Comparison of ENCODE assay signal across 1 cellular context in the genomic region with DNA sequence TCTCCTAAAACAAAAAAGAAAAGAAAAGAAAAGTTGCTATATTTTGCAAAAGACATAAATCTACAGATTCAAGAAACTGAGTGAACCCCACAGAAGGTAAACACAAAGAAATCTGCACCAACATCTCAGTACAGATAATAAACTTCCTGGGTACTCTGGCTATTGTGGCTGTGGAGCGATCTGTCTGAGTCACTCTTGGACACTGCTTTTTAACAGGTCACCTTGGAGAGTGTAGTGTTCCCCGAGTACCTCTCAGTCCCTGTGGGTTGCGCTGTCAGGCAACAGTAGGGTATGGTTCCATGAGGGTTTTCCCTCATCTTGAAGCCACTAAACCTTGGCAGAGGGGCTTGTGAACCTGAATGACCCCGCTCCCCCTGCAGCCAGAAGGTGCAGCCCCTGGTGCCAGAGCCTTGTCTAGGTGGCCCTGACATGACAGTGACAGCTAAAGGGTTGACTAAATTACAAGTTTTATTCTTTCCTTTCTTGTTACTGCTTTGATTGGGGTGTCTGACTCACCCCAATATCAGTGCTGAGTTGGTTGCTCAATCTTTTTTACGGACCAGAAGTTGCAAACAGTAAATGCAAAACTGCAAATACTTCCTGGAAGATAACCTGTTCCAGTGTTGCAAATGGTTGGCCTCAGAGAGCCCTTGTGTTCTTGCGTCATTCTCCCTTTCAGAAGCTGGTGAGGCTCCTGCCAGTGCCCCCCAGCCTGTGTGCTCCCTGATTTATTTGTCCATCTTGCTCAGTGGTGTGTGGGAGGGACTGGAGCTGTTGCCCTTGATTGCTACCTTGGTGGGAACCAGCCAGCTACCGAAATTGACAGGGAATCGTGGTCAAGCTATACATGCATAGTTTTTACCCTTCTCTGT.
TF ChIP-seq lines count a peak whose summit lies in the region.

No MANE protein-coding gene starts in this region.

TF ChIP-seq in HepG2, 621 proteins besides CTCF, POLR2A, EP300 and RAD21 (continued from another document and continues in another):
- TF ChIP-seq ZNF710 (CRISPR knock-in tag; IDR thresholded peaks at IDR 0.05; ENCODE audit: borderline replicate concordance): no peak
- TF ChIP-seq MZF1 (CRISPR knock-in tag; IDR thresholded peaks at IDR 0.05; ENCODE audit: borderline replicate concordance): no peak
- TF ChIP-seq ZBTB7A (CRISPR knock-in tag; IDR thresholded peaks at IDR 0.05): no peak
- no peak for TF ChIP-seq ZNF775 (CRISPR knock-in tag; IDR thresholded peaks at IDR 0.05; ENCODE audit: borderline replicate concordance)
- TF ChIP-seq AKAP8 (CRISPR knock-in tag; IDR thresholded peaks at IDR 0.05): no peak
- TF ChIP-seq MIER3 (CRISPR knock-in tag; IDR thresholded peaks at IDR 0.05; ENCODE audit: borderline replicate concordance): no peak
- TF ChIP-seq KDM5A (IDR thresholded peaks at IDR 0.05; ENCODE audit: borderline replicate concordance, low read length): no peak
- TF ChIP-seq, protein P1, sequence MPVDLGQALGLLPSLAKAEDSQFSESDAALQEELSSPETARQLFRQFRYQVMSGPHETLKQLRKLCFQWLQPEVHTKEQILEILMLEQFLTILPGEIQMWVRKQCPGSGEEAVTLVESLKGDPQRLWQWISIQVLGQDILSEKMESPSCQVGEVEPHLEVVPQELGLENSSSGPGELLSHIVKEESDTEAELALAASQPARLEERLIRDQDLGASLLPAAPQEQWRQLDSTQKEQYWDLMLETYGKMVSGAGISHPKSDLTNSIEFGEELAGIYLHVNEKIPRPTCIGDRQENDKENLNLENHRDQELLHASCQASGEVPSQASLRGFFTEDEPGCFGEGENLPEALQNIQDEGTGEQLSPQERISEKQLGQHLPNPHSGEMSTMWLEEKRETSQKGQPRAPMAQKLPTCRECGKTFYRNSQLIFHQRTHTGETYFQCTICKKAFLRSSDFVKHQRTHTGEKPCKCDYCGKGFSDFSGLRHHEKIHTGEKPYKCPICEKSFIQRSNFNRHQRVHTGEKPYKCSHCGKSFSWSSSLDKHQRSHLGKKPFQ (CRISPR knock-in tag; IDR thresholded peaks at IDR 0.05; ENCODE audit: insufficient replicate concordance): no peak
- TF ChIP-seq TBL1XR1 (IDR thresholded peaks at IDR 0.05; ENCODE audit: borderline replicate concordance, low read length, partially characterized antibody): no peak
- peak; percentile 46; the same call in 1 of the 2 replicates for TF ChIP-seq MYPOP (CRISPR knock-in tag; IDR thresholded peaks at IDR 0.05)
- peak; percentile 59; the same call in 1 of the 2 replicates for TF ChIP-seq FOXJ3 (CRISPR knock-in tag; IDR thresholded peaks at IDR 0.05; ENCODE audit: borderline replicate concordance)
- TF ChIP-seq TBX2 (CRISPR knock-in tag; IDR thresholded peaks at IDR 0.05; ENCODE audit: borderline replicate concordance): peak; percentile 58
- peak; percentile 39; the same call in 1 of the 2 replicates for TF ChIP-seq KDM2A (CRISPR knock-in tag; IDR thresholded peaks at IDR 0.05; ENCODE audit: borderline replicate concordance, low read depth)
- peak; percentile 46; the same call in 1 of the 2 replicates for TF ChIP-seq SAP130 (CRISPR knock-in tag; IDR thresholded peaks at IDR 0.05; ENCODE audit: low read depth)
- TF ChIP-seq HMG20A (CRISPR knock-in tag; IDR thresholded peaks at IDR 0.05; ENCODE audit: borderline replicate concordance): 0 out of 2 replicates have a peak, but pooled peaks have one; percentile 46
- no peak for TF ChIP-seq BRD4 (CRISPR knock-in tag; IDR thresholded peaks at IDR 0.05)
- no peak for TF ChIP-seq NRL (CRISPR knock-in tag; IDR thresholded peaks at IDR 0.05; ENCODE audit: borderline replicate concordance)
- TF ChIP-seq ZNF44 (CRISPR knock-in tag; IDR thresholded peaks at IDR 0.05): no peak
- no peak for TF ChIP-seq SOX13 (IDR thresholded peaks at IDR 0.05)
- TF ChIP-seq SOX13 (CRISPR knock-in tag; conservative IDR thresholded peaks at IDR 0.05 in 1 of 2, IDR thresholded peaks at IDR 0.05 in 1 of 2): peak in 1 of 2 experiments; percentile 52; a peak in 1 of 4 replicates
- TF ChIP-seq NCOA2 (CRISPR knock-in tag; IDR thresholded peaks at IDR 0.05): peak; percentile 74
- TF ChIP-seq GLI4 (CRISPR knock-in tag; IDR thresholded peaks at IDR 0.05; ENCODE audit: borderline replicate concordance): no peak
- TF ChIP-seq NFE2L2 (IDR thresholded peaks at IDR 0.05; ENCODE audit: low read length): no peak
- TF ChIP-seq GABPA (IDR thresholded peaks at IDR 0.05; ENCODE audit: low read depth, low read length): no peak
- no peak for TF ChIP-seq GABPA (CRISPR knock-in tag; IDR thresholded peaks at IDR 0.05; ENCODE audit: low read depth)
- no peak for TF ChIP-seq ZNF383 (CRISPR knock-in tag; IDR thresholded peaks at IDR 0.05; ENCODE audit: borderline replicate concordance)
- TF ChIP-seq ZNF367 (CRISPR knock-in tag; IDR thresholded peaks at IDR 0.05; ENCODE audit: borderline replicate concordance): no peak
- TF ChIP-seq POLR2G (IDR thresholded peaks at IDR 0.05; ENCODE audit: low read depth, low read length): no peak
- TF ChIP-seq, protein P2, sequence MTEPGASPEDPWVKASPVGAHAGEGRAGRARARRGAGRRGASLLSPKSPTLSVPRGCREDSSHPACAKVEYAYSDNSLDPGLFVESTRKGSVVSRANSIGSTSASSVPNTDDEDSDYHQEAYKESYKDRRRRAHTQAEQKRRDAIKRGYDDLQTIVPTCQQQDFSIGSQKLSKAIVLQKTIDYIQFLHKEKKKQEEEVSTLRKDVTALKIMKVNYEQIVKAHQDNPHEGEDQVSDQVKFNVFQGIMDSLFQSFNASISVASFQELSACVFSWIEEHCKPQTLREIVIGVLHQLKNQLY (CRISPR knock-in tag; IDR thresholded peaks at IDR 0.05): no peak
- TF ChIP-seq SETDB1 (CRISPR knock-in tag; IDR thresholded peaks at IDR 0.05; ENCODE audit: borderline replicate concordance): no peak
- no peak for TF ChIP-seq ZFX (CRISPR knock-in tag; IDR thresholded peaks at IDR 0.05; ENCODE audit: low read depth)
- no peak for TF ChIP-seq RCOR2 (CRISPR knock-in tag; IDR thresholded peaks at IDR 0.05)
- TF ChIP-seq ARHGAP35 (CRISPR knock-in tag; IDR thresholded peaks at IDR 0.05; ENCODE audit: borderline replicate concordance): no peak
- TF ChIP-seq TBX3 (IDR thresholded peaks at IDR 0.05; ENCODE audit: borderline replicate concordance): no peak
- no peak for TF ChIP-seq GATA4 (IDR thresholded peaks at IDR 0.05; ENCODE audit: borderline replicate concordance, low read depth)
- no peak for TF ChIP-seq E2F2 (CRISPR knock-in tag; IDR thresholded peaks at IDR 0.05; ENCODE audit: borderline replicate concordance)
- no peak for TF ChIP-seq TRAFD1 (CRISPR knock-in tag; IDR thresholded peaks at IDR 0.05; ENCODE audit: borderline replicate concordance)
- TF ChIP-seq MATR3 (CRISPR knock-in tag; IDR thresholded peaks at IDR 0.05): no peak
- no peak for TF ChIP-seq ZNF281 (CRISPR knock-in tag; IDR thresholded peaks at IDR 0.05; ENCODE audit: borderline replicate concordance)
- no peak for TF ChIP-seq ZBTB43 (CRISPR knock-in tag; conservative IDR thresholded peaks at IDR 0.05)
- TF ChIP-seq PHF20 (CRISPR knock-in tag; IDR thresholded peaks at IDR 0.05): no peak
- TF ChIP-seq MEIS2 (CRISPR knock-in tag; IDR thresholded peaks at IDR 0.05): no peak
- TF ChIP-seq ZNF10 (CRISPR knock-in tag; IDR thresholded peaks at IDR 0.05; ENCODE audit: borderline replicate concordance, low read depth): no peak
- TF ChIP-seq ZNF20 (CRISPR knock-in tag; IDR thresholded peaks at IDR 0.05): no peak
- no peak for TF ChIP-seq FLYWCH1 (CRISPR knock-in tag; IDR thresholded peaks at IDR 0.05)
- TF ChIP-seq ZBTB20 (CRISPR knock-in tag; IDR thresholded peaks at IDR 0.05; ENCODE audit: borderline replicate concordance, low read depth): no peak
- TF ChIP-seq SUZ12 (IDR thresholded peaks at IDR 0.05; ENCODE audit: low read depth, low read length): no peak
- TF ChIP-seq, protein P3, sequence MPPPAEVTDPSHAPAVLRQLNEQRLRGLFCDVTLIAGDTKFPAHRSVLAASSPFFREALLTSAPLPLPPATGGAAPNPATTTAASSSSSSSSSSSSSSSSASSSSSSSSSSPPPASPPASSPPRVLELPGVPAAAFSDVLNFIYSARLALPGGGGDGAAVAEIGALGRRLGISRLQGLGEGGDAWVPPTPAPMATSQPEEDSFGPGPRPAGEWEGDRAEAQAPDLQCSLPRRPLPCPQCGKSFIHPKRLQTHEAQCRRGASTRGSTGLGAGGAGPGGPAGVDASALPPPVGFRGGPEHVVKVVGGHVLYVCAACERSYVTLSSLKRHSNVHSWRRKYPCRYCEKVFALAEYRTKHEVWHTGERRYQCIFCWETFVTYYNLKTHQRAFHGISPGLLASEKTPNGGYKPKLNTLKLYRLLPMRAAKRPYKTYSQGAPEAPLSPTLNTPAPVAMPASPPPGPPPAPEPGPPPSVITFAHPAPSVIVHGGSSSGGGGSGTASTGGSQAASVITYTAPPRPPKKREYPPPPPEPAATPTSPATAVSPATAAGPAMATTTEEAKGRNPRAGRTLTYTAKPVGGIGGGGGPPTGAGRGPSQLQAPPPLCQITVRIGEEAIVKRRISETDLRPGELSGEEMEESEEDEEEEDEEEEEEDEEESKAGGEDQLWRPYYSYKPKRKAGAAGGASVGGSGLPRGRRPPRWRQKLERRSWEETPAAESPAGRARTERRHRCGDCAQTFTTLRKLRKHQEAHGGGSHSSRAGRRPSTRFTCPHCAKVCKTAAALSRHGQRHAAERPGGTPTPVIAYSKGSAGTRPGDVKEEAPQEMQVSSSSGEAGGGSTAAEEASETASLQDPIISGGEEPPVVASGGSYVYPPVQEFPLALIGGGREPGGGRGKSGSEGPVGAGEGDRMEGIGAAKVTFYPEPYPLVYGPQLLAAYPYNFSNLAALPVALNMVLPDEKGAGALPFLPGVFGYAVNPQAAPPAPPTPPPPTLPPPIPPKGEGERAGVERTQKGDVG (CRISPR knock-in tag; IDR thresholded peaks at IDR 0.05; ENCODE audit: borderline replicate concordance): no peak
